25 cellular contexts compared by ENCODE assay signal in the genomic region with DNA sequence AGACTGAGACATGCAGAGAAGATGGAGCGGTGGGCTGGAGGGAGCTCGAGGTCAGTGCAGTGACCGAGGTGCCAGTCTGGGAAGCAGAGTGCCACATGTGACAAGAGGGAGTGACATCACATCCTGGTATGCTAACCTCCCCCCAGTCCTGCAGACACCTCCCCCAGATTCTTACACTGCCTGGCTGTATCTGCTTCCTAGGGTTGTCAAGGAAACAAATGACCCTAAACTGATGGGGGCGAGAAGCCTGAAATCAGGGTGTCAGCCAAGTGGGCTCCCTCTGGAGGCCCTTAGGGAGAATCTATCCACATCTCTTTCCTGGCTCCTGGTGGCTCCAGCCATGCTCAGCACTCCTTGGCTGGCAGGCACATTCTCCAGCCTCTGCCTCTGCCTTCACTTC.
DNase-seq lines count a peak whose midpoint lies in the region; ATAC-seq and TF ChIP-seq lines count a peak whose summit lies in the region.
"Had no signal": no experiment of that assay in that cellular context is flagged by ENCODE, and none has a peak within 500 bp of the region (broad histone marks: within the 10 kb centered on the region; RNA-seq: fewer than 3 reads in every experiment).

No MANE protein-coding gene starts in this region.

- TF ChIP-seq CTCF in WTC11 (IDR thresholded peaks at IDR 0.05), result no peak
- no peak for TF ChIP-seq CTCF in type B pancreatic cell (conservative IDR thresholded peaks at IDR 0.05)

- H3K27me3 Mint-ChIP-seq in WTC11 (ENCODE audit: low read depth) (no peaks in the 10 kb centered on the region; the same call in none of the 2 replicates), type B pancreatic cell (no peaks in the 10 kb centered on the region)
- H3K27me3 Mint-ChIP-seq: activated naive CD8-positive, alpha-beta T cell had no signal

- H3K4me1 Mint-ChIP-seq in WTC11 (peaks cover 25% of the 10 kb centered on the region), type B pancreatic cell (ENCODE audit: unreplicated experiment) (peaks cover 62% of the 10 kb centered on the region)

- ATAC-seq in WTC11 (peak; percentile 50), HG02588 (IDR thresholded peaks at IDR 0.05; ENCODE audit: unreplicated experiment) (no peak), left lobe of liver (no peak)
- ATAC-seq: activated CD4-positive, alpha-beta T cell treated with anti-CD3 and anti-CD28 coated beads for 36 hours; naive thymus-derived CD8-positive, alpha-beta T cell had no signal

- in situ Hi-C loops in KBM-7 (cut with MboI; ENCODE audit: low pct_unique_long_range_greater_than_20kb, low sequenced_read_pairs), result no loop called here

- H3K9me3 Mint-ChIP-seq in WTC11 (peaks cover 7% of the 10 kb centered on the region), type B pancreatic cell (peaks cover 4% of the 10 kb centered on the region)
- H3K9me3 Mint-ChIP-seq: T-helper 1 cell treated with Interleukin-12 subunit alpha and Interleukin-12 subunit beta and Interleukin-4 antibody, amounts not matched to agents 30 μg/mL and 1 μg/mL, for 36 hours had no signal

- POLR2A ChIA-PET in WTC11 (lab: Charles Lee), result no interaction called here

- CTCF ChIA-PET in WTC11 (lab: Charles Lee), result interaction anchor here (1.1 kb wide), 1 partner anchor 95 kb away, joined by 5 read pairs; no protein-coding TSS in a partner anchor

- H3K27ac Mint-ChIP-seq in WTC11 (no peak overlapping the region), type B pancreatic cell (peak overlapping the region; percentile 4)
- H3K27ac Mint-ChIP-seq: activated CD4-positive, alpha-beta T cell treated with anti-CD3 and anti-CD28 coated beads for 36 hours; activated naive CD8-positive, alpha-beta T cell; naive thymus-derived CD8-positive, alpha-beta T cell; T-helper 1 cell treated with Interleukin-12 subunit alpha and Interleukin-12 subunit beta and Interleukin-4 antibody, amounts not matched to agents 30 μg/mL and 1 μg/mL, for 36 hours had no signal

- H3K4me3 Mint-ChIP-seq in WTC11 (no peak overlapping the region), type B pancreatic cell (no peak overlapping the region)
- H3K4me3 Mint-ChIP-seq: activated CD4-positive, alpha-beta T cell treated with anti-CD3 and anti-CD28 coated beads for 36 hours; activated naive CD8-positive, alpha-beta T cell; naive thymus-derived CD8-positive, alpha-beta T cell; T-helper 1 cell treated with Interleukin-12 subunit alpha and Interleukin-12 subunit beta and Interleukin-4 antibody, amounts not matched to agents 30 μg/mL and 1 μg/mL, for 36 hours had no signal

- DNase-seq in KBM-7, result peak; percentile 28
- DNase-seq in WTC11 (ENCODE audit: low spot score), result no peak
- DNase-seq in kidney tubule cell (ENCODE audit: low spot score), result peak; percentile 22
- no peak for DNase-seq in type B pancreatic cell (ENCODE audit: extremely low spot score, unreplicated experiment)
- no peak for DNase-seq in stimulated activated CD4-positive, alpha-beta T cell treated with anti-CD3 and anti-CD28 coated beads, Interleukin-4, amount 100 ng/mL, for 24 hours
- no peak for DNase-seq in left lobe of liver (ENCODE audit: low spot score)
- DNase-seq: activated CD4-positive, alpha-beta T cell treated with anti-CD3 and anti-CD28 coated beads for 36 hours; activated T-cell treated with anti-CD3 and anti-CD28 coated beads for 4 hours; anterior cingulate cortex; Calu3; dermis blood vessel endothelial cell; esophagus squamous epithelium; Karpas-422; naive thymus-derived CD8-positive, alpha-beta T cell; NCI-H1105; NCI-H1930; NCI-H526; retina; SK-N-SH; small intestine; stimulated activated CD4-positive, alpha-beta T cell treated with anti-CD3 and anti-CD28 coated beads, Interleukin-2, amount 100 ng/mL, for 24 hours; upper lobe of left lung had no signal

- H3K36me3 Mint-ChIP-seq in WTC11, result no peaks in the 10 kb centered on the region
- no peaks in the 10 kb centered on the region for H3K36me3 Mint-ChIP-seq in type B pancreatic cell
- H3K36me3 Mint-ChIP-seq: activated naive CD8-positive, alpha-beta T cell; naive thymus-derived CD8-positive, alpha-beta T cell had no signal

TF ChIP-seq in WTC11, 78 proteins besides CTCF, POLR2A, EP300 and RAD21:
- TF ChIP-seq ZNF263 (CRISPR knock-in tag; IDR thresholded peaks at IDR 0.05; ENCODE audit: low read depth), result no peak
- TF ChIP-seq SOX15 (CRISPR knock-in tag; IDR thresholded peaks at IDR 0.05), result no peak
- TF ChIP-seq GTF2I (CRISPR knock-in tag; conservative IDR thresholded peaks at IDR 0.05), result no peak
- TF ChIP-seq TEAD4 (CRISPR knock-in tag; IDR thresholded peaks at IDR 0.05), result no peak
- no peak for TF ChIP-seq NFE2L1 (CRISPR knock-in tag; IDR thresholded peaks at IDR 0.05)

Comparison
In these comparisons a context has a peak if more than half of its experiments do, and no peak if none do; other contexts are left out.
1. DNase-seq: peak in KBM-7 (single experiment) and kidney tubule cell (single experiment); none in WTC11 (single experiment), type B pancreatic cell (single experiment), stimulated activated CD4-positive, alpha-beta T cell treated with anti-CD3 and anti-CD28 coated beads, Interleukin-4, amount 100 ng/mL, for 24 hours (single experiment) and left lobe of liver (single experiment).